Comparison of ENCODE assay signal across 20 cellular contexts in genomic region chr1:54453509-54453908, GRCh38.
"Had no signal": no experiment of that assay in that cellular context is flagged by ENCODE, and none has a peak within 500 bp of the region (broad histone marks: within the 10 kb centered on the region; RNA-seq: fewer than 3 reads in every experiment).

No MANE protein-coding gene starts in this region.

- DNase-seq: activated B cell treated with CpG ODN at 0.5 μM for 24 hours; activated CD4-positive, alpha-beta T cell treated with anti-CD3 and anti-CD28 coated beads for 36 hours; activated CD4-positive, alpha-beta T cell treated with anti-CD3 and anti-CD28 coated beads, Interleukin-2, amount 50 U/mL, for 4 hours; activated CD8-positive, alpha-beta memory T cell treated with anti-CD3 and anti-CD28 coated beads, Interleukin-2, amount 50 U/mL, for 48 hours; activated naive CD4-positive, alpha-beta T cell treated with anti-CD3 and anti-CD28 coated beads, Interleukin-2, amount 10 ng/mL, durations not matched to agents 7 days and 5 days; activated T-cell treated with anti-CD3 and anti-CD28 coated beads, Interleukin-2, amount 50 U/mL, for 4 hours; amygdala; cerebellar nuclear complex; cortex of kidney; heart right ventricle; left ventricle myocardium superior; mammary epithelial cell; nucleus accumbens; stimulated activated CD4-positive, alpha-beta T cell treated with anti-CD3 and anti-CD28 coated beads, Interleukin-4, amount 100 ng/mL, for 24 hours; substantia nigra; T-helper 1 cell; T1000; thyroid gland had no signal

- ATAC-seq: activated CD4-positive, alpha-beta T cell treated with anti-CD3 and anti-CD28 coated beads for 36 hours; activated T-cell treated with anti-CD3 and anti-CD28 coated beads, Interleukin-2, amount 50 U/mL, for 4 hours; heart right ventricle; left ventricle myocardium superior; sciatic nerve; upper lobe of right lung had no signal
